ENCODE assay signal across 16 cellular contexts in genomic region chr12:6840428-6841138, GRCh38. TPM values are rescaled to one million over a fixed set of nuclear protein-coding genes. Genes with fewer than 3 reads are reported as not detected.
DNase-seq lines count a peak whose midpoint lies in the region; ATAC-seq and TF ChIP-seq lines count a peak whose summit lies in the region.
"Had no signal": no experiment of that assay in that cellular context is flagged by ENCODE, and none has a peak within 500 bp of the region (broad histone marks: within the 10 kb centered on the region; RNA-seq: fewer than 3 reads in every experiment).

Gene GNB3 (plus strand): TSS chr12:6840925. CDS start chr12:6841288, 363 bp downstream.

- H3F3A ChIP-seq in SK-N-SH (replicated peaks; ENCODE audit: insufficient read depth), result peaks cover 8% of the 10 kb centered on the region

- ATAC-seq in SK-N-SH treated with all-trans-retinoic acid at 6 μM for 48 hours, result no peak
- ATAC-seq: HCT116; stimulated activated effector memory CD8-positive, alpha-beta T cell treated with anti-CD3 and anti-CD28 coated beads, Interleukin-12 subunit alpha, Interleukin-12 subunit beta, amount 100 ng/mL, for 72 hours had no signal

- no peak within 1 kb of the TSS for H2AFZ ChIP-seq in SK-N-SH (ENCODE audit: low read depth)

- H3K9me3 ChIP-seq in SK-N-SH, result no peaks in the 10 kb centered on the region
- no peaks in the 10 kb centered on the region for H3K9me3 ChIP-seq in ascending aorta
- H3K9me3 ChIP-seq in right atrium auricular region, result no peaks in the 10 kb centered on the region
- H3K9me3 ChIP-seq: tibial artery had no signal

- H3K9me2 ChIP-seq in SK-N-SH, result no peaks in the 10 kb centered on the region

- 0 out of 2 replicates have a peak, but pooled peaks cover 6% of the 10 kb centered on the region for H4K20me1 ChIP-seq in SK-N-SH (ENCODE audit: insufficient read depth)

- no peak for TF ChIP-seq EP300 in SK-N-SH (IDR thresholded peaks at IDR 0.05; ENCODE audit: borderline replicate concordance in 1 of 2, low read depth in 1 of 2, low read length in 1 of 2)

- H3K79me2 ChIP-seq in SK-N-SH (ENCODE audit: insufficient read depth), result no peaks in the 10 kb centered on the region

- no peaks in the 10 kb centered on the region for H3K4me1 ChIP-seq in SK-N-SH (ENCODE audit: control insufficient read depth in 1 of 2, insufficient read depth in 2 of 2, low read depth in 1 of 2, low read length in 1 of 2)
- H3K4me1 ChIP-seq in ascending aorta, result no peaks in the 10 kb centered on the region
- peaks cover 0 to 9% of the 10 kb centered on the region in 2 donors for H3K4me1 ChIP-seq in right atrium auricular region
- H3K4me1 ChIP-seq: tibial artery had no signal

- H3K4me3 ChIP-seq in SK-N-SH (ENCODE audit: low read depth in 2 of 2, low read length in 1 of 2) (no peak within 1 kb of the TSS), ascending aorta (no peak within 1 kb of the TSS), right atrium auricular region (no peak within 1 kb of the TSS)
- H3K4me3 ChIP-seq: tibial artery had no signal

- no peak for TF ChIP-seq CTCF in SK-N-SH (IDR thresholded peaks at IDR 0.05)
- TF ChIP-seq CTCF in ascending aorta (IDR thresholded peaks at IDR 0.05), result no peak
- TF ChIP-seq CTCF in right atrium auricular region (IDR thresholded peaks at IDR 0.05), result no peak
- TF ChIP-seq CTCF in type B pancreatic cell (conservative IDR thresholded peaks at IDR 0.05), result no peak

- H3K4me3 Mint-ChIP-seq in type B pancreatic cell, result no peak within 1 kb of the TSS
- H3K4me3 Mint-ChIP-seq: activated naive CD8-positive, alpha-beta T cell; CD8-positive, alpha-beta memory T cell; stimulated activated effector memory CD8-positive, alpha-beta T cell treated with anti-CD3 and anti-CD28 coated beads, Interleukin-12 subunit alpha, Interleukin-12 subunit beta, amount 100 ng/mL, for 72 hours had no signal

- no peak within 1 kb of the TSS for H3K27ac ChIP-seq in SK-N-SH (ENCODE audit: low read depth in 2 of 2, low read length in 1 of 2)
- no peak within 1 kb of the TSS for H3K27ac ChIP-seq in ascending aorta
- peak within 1 kb of the TSS; percentile 31 to 48 for H3K27ac ChIP-seq in right atrium auricular region
- H3K27ac ChIP-seq: tibial artery had no signal

- peaks cover 27% of the 10 kb centered on the region for H3K36me3 Mint-ChIP-seq in type B pancreatic cell
- H3K36me3 Mint-ChIP-seq: stimulated activated effector memory CD8-positive, alpha-beta T cell treated with anti-CD3 and anti-CD28 coated beads, Interleukin-12 subunit alpha, Interleukin-12 subunit beta, amount 100 ng/mL, for 72 hours had no signal

- DNase-seq in SK-N-SH (no peak), ascending aorta (ENCODE audit: low spot score in 2 of 2) (no peak), right atrium auricular region (ENCODE audit: low spot score) (no peak), type B pancreatic cell (ENCODE audit: extremely low spot score, unreplicated experiment) (no peak), kidney tubule cell (ENCODE audit: low spot score) (no peak)
- DNase-seq in activated CD4-positive, CD25-positive, alpha-beta regulatory T cell (lab: John Stamatoyannopoulos, UW), result no peak
- DNase-seq in effector CD4-positive, alpha-beta T cell, result no peak
- DNase-seq: CD8-positive, alpha-beta memory T cell; central memory CD4-positive, alpha-beta T cell; KBM-7; T1000; tibial artery had no signal

- CTCF ChIA-PET in SK-N-SH (lab: Yijun Ruan, JAX), result interaction anchor here (0.6 to 19.4 kb wide), 9 partner anchors 8 to 87 kb away, joined by 3 to 225 read pairs (median 3); partner anchors contain the start of genes CDCA3, MLF2, P3H3 and SPSB2

- no peaks in the 10 kb centered on the region for H3K9me3 Mint-ChIP-seq in type B pancreatic cell
- H3K9me3 Mint-ChIP-seq: CD8-positive, alpha-beta memory T cell; stimulated activated effector memory CD8-positive, alpha-beta T cell treated with anti-CD3 and anti-CD28 coated beads, Interleukin-12 subunit alpha, Interleukin-12 subunit beta, amount 100 ng/mL, for 72 hours had no signal

- H3K4me1 Mint-ChIP-seq in type B pancreatic cell (ENCODE audit: unreplicated experiment), result no peaks in the 10 kb centered on the region

- H3K4me2 ChIP-seq in SK-N-SH, result no peak within 1 kb of the TSS

- peaks cover 29 to 67% of the 10 kb centered on the region in 2 experiments for H3K36me3 ChIP-seq in SK-N-SH (replicated peaks in 1 of 2; ENCODE audit: control insufficient read depth in 1 of 2, insufficient read depth in 2 of 2, low read length in 1 of 2)
- peaks cover 44 to 63% of the 10 kb centered on the region in 2 donors for H3K36me3 ChIP-seq in ascending aorta
- H3K36me3 ChIP-seq in right atrium auricular region, result peaks cover 70% of the 10 kb centered on the region

- H3K9ac ChIP-seq in SK-N-SH, result no peak within 1 kb of the TSS

- H3K27me3 Mint-ChIP-seq in type B pancreatic cell, result no peaks in the 10 kb centered on the region
- H3K27me3 Mint-ChIP-seq: activated naive CD8-positive, alpha-beta T cell; CD8-positive, alpha-beta memory T cell had no signal

- POLR2A ChIA-PET in SK-N-SH (lab: Yijun Ruan, JAX), result interaction anchor here (0.8 to 4.2 kb wide), 3 partner anchors 11 to 32 kb away, joined by 3 to 22 read pairs (median 9); partner anchors contain the start of genes CDCA3, SPSB2 and USP5

- no peak for TF ChIP-seq RAD21 in SK-N-SH (IDR thresholded peaks at IDR 0.05; ENCODE audit: low read length)

- H3K27me3 ChIP-seq in SK-N-SH (ENCODE audit: insufficient read depth) (no peaks in the 10 kb centered on the region), ascending aorta (no peaks in the 10 kb centered on the region), right atrium auricular region (no peaks in the 10 kb centered on the region)
- H3K27me3 ChIP-seq: tibial artery had no signal

- intact Hi-C loops in ascending aorta (cut with DNase I), result no loop called here

- 88% methylated on average over 13 of the region's 18 CpGs for whole genome bisulfite sequencing in SK-N-SH (ENCODE audit: low lambda C conversion rate)

- no peak within 1 kb of the TSS for H3K27ac Mint-ChIP-seq in type B pancreatic cell
- H3K27ac Mint-ChIP-seq: activated naive CD8-positive, alpha-beta T cell; CD8-positive, alpha-beta memory T cell; stimulated activated effector memory CD8-positive, alpha-beta T cell treated with anti-CD3 and anti-CD28 coated beads, Interleukin-12 subunit alpha, Interleukin-12 subunit beta, amount 100 ng/mL, for 72 hours had no signal

TF ChIP-seq in SK-N-SH, 30 proteins besides CTCF, POLR2A, EP300 and RAD21 (continues in another document):
- TF ChIP-seq FOSL2 (IDR thresholded peaks at IDR 0.05; ENCODE audit: borderline replicate concordance, low read depth), result no peak
- TF ChIP-seq TEAD4 (IDR thresholded peaks at IDR 0.05; ENCODE audit: borderline replicate concordance, insufficient read depth), result no peak
- no peak for TF ChIP-seq FOXM1 (IDR thresholded peaks at IDR 0.05; ENCODE audit: low read depth)

TF ChIP-seq in SK-N-SH treated with all-trans-retinoic acid at 6 μM for 48 hours, 23 proteins besides CTCF, POLR2A, EP300 and RAD21:
- no peak for TF ChIP-seq BACH2 (CRISPR knock-in tag; IDR thresholded peaks at IDR 0.05; ENCODE audit: borderline replicate concordance)
- no peak for TF ChIP-seq RARB (CRISPR knock-in tag; IDR thresholded peaks at IDR 0.05)

RNA-seq across cellular contexts. Expression of gene GNB3, which starts in this region (rescaled TPM):
- polyA plus RNA-seq in SK-N-SH (2012; rRNA removed), result 12.9 and 13.8 TPM in 2 replicates
- 1.6 and 3.0 TPM in 2 replicates for polyA plus RNA-seq in SK-N-SH (2012; cell fraction: cytosol; rRNA removed)
- 93.1 and 96.5 TPM in 2 replicates for polyA plus RNA-seq in SK-N-SH (2012; cell fraction: nucleus; rRNA removed)
- total RNA-seq in ascending aorta, result 10.4 TPM
- total RNA-seq in right atrium auricular region, result 1 to 10 TPM in 1 of 2 donors, under 1 TPM in 1; 0.83 to 1.5 TPM
- 6.3 and 25.2 TPM in 2 replicates for total RNA-seq in type B pancreatic cell (ENCODE audit: low replicate concordance)
- polyA plus RNA-seq: CD8-positive, alpha-beta memory T cell had no signal

Comparison
In these comparisons a context has a peak if more than half of its experiments do, and no peak if none do; other contexts are left out.
1. H3K27ac ChIP-seq: peak in right atrium auricular region (2 of 2); none in SK-N-SH (0 of 2) and ascending aorta (0 of 2).